Comparison of ENCODE assay signal across 1 cellular context in the genomic region with DNA sequence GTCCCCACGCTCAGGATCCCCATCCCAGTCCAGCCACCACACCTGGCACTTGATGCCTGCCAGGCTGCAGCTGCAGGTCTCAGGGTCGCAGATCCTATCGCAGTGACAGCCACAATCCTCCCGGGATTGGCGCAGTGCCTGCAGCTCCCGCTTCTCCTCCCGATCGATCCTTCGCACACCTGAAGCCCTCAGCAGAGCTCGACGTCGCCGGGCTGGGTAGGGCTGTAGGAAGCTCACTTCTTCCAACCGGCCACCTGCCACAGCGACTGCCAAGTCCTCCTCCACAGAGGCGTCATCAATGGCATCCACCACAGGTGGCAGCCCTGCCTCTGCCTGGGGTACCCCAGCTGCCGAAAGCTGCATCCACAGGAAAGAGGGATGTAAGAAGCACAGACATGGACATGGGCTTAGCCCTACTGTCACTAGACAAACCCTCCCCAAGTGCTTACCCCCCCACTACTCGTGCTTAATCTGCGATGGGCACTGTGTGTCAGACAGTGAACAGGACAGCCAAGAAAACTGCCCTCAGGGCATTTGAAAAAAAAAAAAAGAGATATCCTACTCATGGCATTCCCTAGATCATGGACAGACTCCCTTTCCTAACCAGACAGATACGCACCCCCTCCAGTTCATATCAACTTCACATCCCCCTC.
TF ChIP-seq lines count a peak whose summit lies in the region.

No MANE protein-coding gene starts in this region.

TF ChIP-seq in HepG2, 621 proteins besides CTCF, POLR2A, EP300 and RAD21:
- TF ChIP-seq AGO1 (IDR thresholded peaks at IDR 0.05; ENCODE audit: low read depth, low read length, poor library complexity, severe bottlenecking) = peak; percentile 94
- no peak for TF ChIP-seq HCFC1 (IDR thresholded peaks at IDR 0.05; ENCODE audit: low read depth, low read length)
- TF ChIP-seq, protein P1, sequence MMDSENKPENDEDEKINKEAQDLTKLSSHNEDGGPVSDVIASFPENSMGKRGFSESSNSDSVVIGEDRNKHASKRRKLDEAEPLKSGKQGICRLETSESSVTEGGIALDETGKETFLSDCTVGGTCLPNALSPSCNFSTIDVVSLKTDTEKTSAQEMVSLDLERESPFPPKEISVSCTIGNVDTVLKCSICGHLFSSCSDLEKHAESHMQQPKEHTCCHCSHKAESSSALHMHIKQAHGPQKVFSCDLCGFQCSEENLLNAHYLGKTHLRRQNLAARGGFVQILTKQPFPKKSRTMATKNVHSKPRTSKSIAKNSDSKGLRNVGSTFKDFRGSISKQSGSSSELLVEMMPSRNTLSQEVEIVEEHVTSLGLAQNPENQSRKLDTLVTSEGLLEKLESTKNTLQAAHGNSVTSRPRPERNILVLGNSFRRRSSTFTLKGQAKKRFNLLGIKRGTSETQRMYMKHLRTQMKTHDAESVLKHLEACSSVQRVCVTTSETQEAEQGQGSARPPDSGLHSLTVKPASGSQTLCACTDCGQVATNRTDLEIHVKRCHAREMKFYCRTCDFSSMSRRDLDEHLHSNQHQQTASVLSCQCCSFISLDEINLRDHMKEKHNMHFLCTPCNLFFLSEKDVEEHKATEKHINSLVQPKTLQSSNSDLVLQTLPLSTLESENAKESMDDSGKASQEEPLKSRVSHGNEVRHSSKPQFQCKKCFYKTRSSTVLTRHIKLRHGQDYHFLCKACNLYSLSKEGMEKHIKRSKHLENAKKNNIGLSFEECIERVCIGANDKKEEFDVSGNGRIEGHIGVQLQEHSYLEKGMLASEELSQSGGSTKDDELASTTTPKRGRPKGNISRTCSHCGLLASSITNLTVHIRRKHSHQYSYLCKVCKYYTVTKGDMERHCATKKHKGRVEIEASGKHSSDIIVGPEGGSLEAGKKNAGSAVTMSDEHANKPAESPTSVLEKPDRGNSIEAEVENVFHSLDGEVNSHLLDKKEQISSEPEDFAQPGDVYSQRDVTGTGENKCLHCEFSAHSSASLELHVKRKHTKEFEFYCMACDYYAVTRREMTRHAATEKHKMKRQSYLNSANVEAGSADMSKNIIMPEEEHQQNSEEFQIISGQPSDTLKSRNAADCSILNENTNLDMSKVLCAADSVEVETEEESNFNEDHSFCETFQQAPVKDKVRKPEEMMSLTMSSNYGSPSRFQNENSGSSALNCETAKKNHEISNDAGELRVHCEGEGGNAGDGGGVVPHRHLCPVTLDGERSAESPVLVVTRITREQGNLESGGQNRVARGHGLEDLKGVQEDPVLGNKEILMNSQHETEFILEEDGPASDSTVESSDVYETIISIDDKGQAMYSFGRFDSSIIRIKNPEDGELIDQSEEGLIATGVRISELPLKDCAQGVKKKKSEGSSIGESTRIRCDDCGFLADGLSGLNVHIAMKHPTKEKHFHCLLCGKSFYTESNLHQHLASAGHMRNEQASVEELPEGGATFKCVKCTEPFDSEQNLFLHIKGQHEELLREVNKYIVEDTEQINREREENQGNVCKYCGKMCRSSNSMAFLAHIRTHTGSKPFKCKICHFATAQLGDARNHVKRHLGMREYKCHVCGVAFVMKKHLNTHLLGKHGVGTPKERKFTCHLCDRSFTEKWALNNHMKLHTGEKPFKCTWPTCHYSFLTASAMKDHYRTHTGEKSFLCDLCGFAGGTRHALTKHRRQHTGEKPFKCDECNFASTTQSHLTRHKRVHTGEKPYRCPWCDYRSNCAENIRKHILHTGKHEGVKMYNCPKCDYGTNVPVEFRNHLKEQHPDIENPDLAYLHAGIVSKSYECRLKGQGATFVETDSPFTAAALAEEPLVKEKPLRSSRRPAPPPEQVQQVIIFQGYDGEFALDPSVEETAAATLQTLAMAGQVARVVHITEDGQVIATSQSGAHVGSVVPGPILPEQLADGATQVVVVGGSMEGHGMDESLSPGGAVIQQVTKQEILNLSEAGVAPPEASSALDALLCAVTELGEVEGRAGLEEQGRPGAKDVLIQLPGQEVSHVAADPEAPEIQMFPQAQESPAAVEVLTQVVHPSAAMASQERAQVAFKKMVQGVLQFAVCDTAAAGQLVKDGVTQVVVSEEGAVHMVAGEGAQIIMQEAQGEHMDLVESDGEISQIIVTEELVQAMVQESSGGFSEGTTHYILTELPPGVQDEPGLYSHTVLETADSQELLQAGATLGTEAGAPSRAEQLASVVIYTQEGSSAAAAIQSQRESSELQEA (CRISPR knock-in tag; IDR thresholded peaks at IDR 0.05; ENCODE audit: not compliant biosample characterization) = no peak
- no peak for TF ChIP-seq NFATC3 (CRISPR knock-in tag; IDR thresholded peaks at IDR 0.05)
- TF ChIP-seq POLR2AphosphoS2 (IDR thresholded peaks at IDR 0.05; ENCODE audit: low read depth, low read length) = peak; percentile 72; the same call in 1 of the 2 replicates
- no peak for TF ChIP-seq ZFAT (CRISPR knock-in tag; conservative IDR thresholded peaks at IDR 0.05)
